In genomic region chr20:43999848-44000247, GRCh38 we compare ENCODE assay signal across 29 cellular contexts.
"Had no signal": no experiment of that assay in that cellular context is flagged by ENCODE, and none has a peak within 500 bp of the region (broad histone marks: within the 10 kb centered on the region; RNA-seq: fewer than 3 reads in every experiment).

No MANE protein-coding gene starts in this region.

- H3K27ac ChIP-seq: left ventricle myocardium inferior, pancreas, prostate gland, sigmoid colon, spleen, suprapubic skin, thoracic aorta, tibial artery, upper lobe of right lung had no signal

- ATAC-seq: left colon; pancreas; right cardiac atrium; stimulated activated effector memory CD8-positive, alpha-beta T cell treated with anti-CD3 and anti-CD28 coated beads, Interleukin-12 subunit alpha, Interleukin-12 subunit beta, amount 100 ng/mL, for 72 hours; upper lobe of right lung had no signal

- FAIRE-seq: kidney, pancreas, small intestine, urothelium cell line had no signal

- H3K36me3 Mint-ChIP-seq: mesothelial cell of epicardium; stimulated activated effector memory CD8-positive, alpha-beta T cell treated with anti-CD3 and anti-CD28 coated beads, Interleukin-12 subunit alpha, Interleukin-12 subunit beta, amount 100 ng/mL, for 72 hours had no signal

- H3K4me3 ChIP-seq: left ventricle myocardium inferior, lung, pancreas, prostate gland, sigmoid colon, spleen, suprapubic skin, thoracic aorta, tibial artery, upper lobe of right lung had no signal

- H3K27ac Mint-ChIP-seq: mesothelial cell of epicardium; nephron; stimulated activated effector memory CD8-positive, alpha-beta T cell treated with anti-CD3 and anti-CD28 coated beads, Interleukin-12 subunit alpha, Interleukin-12 subunit beta, amount 100 ng/mL, for 72 hours; stimulated activated naive CD8-positive, alpha-beta T cell treated with anti-CD3 and anti-CD28 coated beads, Interleukin-15, Interleukin-2, amounts not matched to agents 100 ng/mL and 50 ng/mL, for 24 hours had no signal

- H3K9me3 Mint-ChIP-seq: mesothelial cell of epicardium; nephron; neural crest cell; stimulated activated effector memory CD8-positive, alpha-beta T cell treated with anti-CD3 and anti-CD28 coated beads, Interleukin-12 subunit alpha, Interleukin-12 subunit beta, amount 100 ng/mL, for 72 hours had no signal

- H3K36me3 ChIP-seq: left ventricle myocardium inferior, pancreas, prostate gland, sigmoid colon, spleen, suprapubic skin, thoracic aorta, tibial artery, upper lobe of right lung had no signal

- H3K4me1 Mint-ChIP-seq: mesothelial cell of epicardium, naive B cell, nephron, neural crest cell had no signal

- H3K4me3 Mint-ChIP-seq: mesothelial cell of epicardium; naive B cell; nephron; neural crest cell; stimulated activated effector memory CD8-positive, alpha-beta T cell treated with anti-CD3 and anti-CD28 coated beads, Interleukin-12 subunit alpha, Interleukin-12 subunit beta, amount 100 ng/mL, for 72 hours; stimulated activated naive CD8-positive, alpha-beta T cell treated with anti-CD3 and anti-CD28 coated beads, Interleukin-15, Interleukin-2, amounts not matched to agents 100 ng/mL and 50 ng/mL, for 24 hours had no signal

- DNase-seq: hippocampal formation; kidney; left colon; left ventricle myocardium inferior; mesendoderm; naive B cell; nucleus accumbens; pancreas; posterior cingulate gyrus; retina; right cardiac atrium; sigmoid colon; small intestine; spleen; stimulated activated CD4-positive, alpha-beta T cell treated with anti-CD3 and anti-CD28 coated beads, Interleukin-4, amount 100 ng/mL, for 24 hours; stimulated activated naive CD4-positive, alpha-beta T cell; tibial artery; trophoblast cell; upper lobe of right lung had no signal

- H3K9me3 ChIP-seq: left ventricle myocardium inferior, pancreas, prostate gland, spleen, suprapubic skin, thoracic aorta, tibial artery, upper lobe of right lung had no signal

- H3K4me1 ChIP-seq: left ventricle myocardium inferior, pancreas, prostate gland, sigmoid colon, spleen, suprapubic skin, tibial artery, upper lobe of right lung had no signal

- H3K27me3 ChIP-seq: pancreas, sigmoid colon, tibial artery, upper lobe of right lung had no signal
